ENCODE assay signal across 9 cellular contexts in the genomic region with DNA sequence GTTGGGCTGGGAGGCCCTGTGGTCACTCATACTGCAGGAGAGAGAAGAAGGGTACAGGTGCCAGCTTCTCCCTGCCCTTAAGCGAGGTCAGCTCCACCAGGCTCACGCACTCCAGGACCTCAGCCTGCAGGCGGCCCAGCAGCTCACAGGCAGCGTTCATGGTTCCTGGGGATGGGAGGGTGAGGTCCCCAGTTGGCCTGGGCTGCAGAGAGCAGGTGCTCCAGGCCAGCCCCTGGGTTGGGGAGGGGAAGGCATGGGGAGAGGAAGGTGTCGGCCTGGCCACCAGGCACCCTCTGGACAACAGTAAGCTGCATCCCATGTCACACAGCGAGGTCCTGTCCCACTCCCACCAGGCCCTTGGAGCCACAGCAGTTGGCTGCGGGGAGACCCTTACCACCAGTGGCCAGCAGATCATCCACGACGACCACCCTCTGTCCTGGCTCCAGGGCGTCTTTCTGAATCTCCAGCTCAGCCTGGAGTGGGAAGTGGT. TPM values are rescaled to one million over a fixed set of nuclear protein-coding genes. Genes with fewer than 3 reads are reported as not detected.
DNase-seq lines count a peak whose midpoint lies in the region; ATAC-seq and TF ChIP-seq lines count a peak whose summit lies in the region.
"Had no signal": no experiment of that assay in that cellular context is flagged by ENCODE, and none has a peak within 500 bp of the region (broad histone marks: within the 10 kb centered on the region; RNA-seq: fewer than 3 reads in every experiment).

No MANE protein-coding gene starts in this region.

- no peak for ATAC-seq in activated T-cell treated with anti-CD3 and anti-CD28 coated beads, Interleukin-2, amount 50 U/mL, for 4 hours
- no peak for ATAC-seq in HG02852 (IDR thresholded peaks at IDR 0.05; ENCODE audit: unreplicated experiment)

- no peaks in the 10 kb centered on the region for H3K27me3 Mint-ChIP-seq in activated T-cell treated with anti-CD3 and anti-CD28 coated beads, Interleukin-2, amount 50 U/mL, for 4 hours (ENCODE audit: low read depth)

- no peak overlapping the region for H3K27ac ChIP-seq in OCI-LY3 (ENCODE audit: low read length)
- H3K27ac ChIP-seq in cingulate gyrus (ENCODE audit: low read depth, low read length): peak overlapping the region; percentile 41
- peak overlapping the region in 3 of 5 donors; percentile 87 to 97 (median 93) for H3K27ac ChIP-seq in stomach

- H3K4me1 ChIP-seq in OCI-LY3 (ENCODE audit: low read length) (peaks cover 16% of the 10 kb centered on the region), stomach (peaks cover 33 to 51% (median 44%) of the 10 kb centered on the region in 4 donors)

- no peak for TF ChIP-seq EP300 in stomach (IDR thresholded peaks at IDR 0.05)

- no peak for TF ChIP-seq POLR2A in stomach (IDR thresholded peaks at IDR 0.05)

- no peak for DNase-seq in activated T-cell treated with anti-CD3 and anti-CD28 coated beads, Interleukin-2, amount 50 U/mL, for 4 hours
- DNase-seq in activated T-cell treated with anti-CD3 and anti-CD28 coated beads for 4 hours (no peak), stomach (no peak), medulla oblongata (ENCODE audit: extremely low spot score) (no peak), HT-29 (ENCODE audit: low spot score) (no peak)
- DNase-seq: DMS79 treated with DMSO at 0.1 percent for 48 hours had no signal

- WGBS in stomach, 5 donors: 66 to 78% (median 76%) methylated on average over 10 of the region's 10 CpGs

- peaks cover 40% of the 10 kb centered on the region for H3K79me2 ChIP-seq in OCI-LY3 (ENCODE audit: low read length)

- H3K4me1 Mint-ChIP-seq in activated T-cell treated with anti-CD3 and anti-CD28 coated beads, Interleukin-2, amount 50 U/mL, for 4 hours (ENCODE audit: low read depth): peaks cover 7% of the 10 kb centered on the region

- intact Hi-C loops in stomach (cut with DNase I; ENCODE audit: low total_unique reads): no loop called here

- TF ChIP-seq CTCF in OCI-LY3 (IDR thresholded peaks at IDR 0.05; ENCODE audit: low read depth, low read length): no peak
- no peak for TF ChIP-seq CTCF in stomach (IDR thresholded peaks at IDR 0.05)

- peaks cover 25% of the 10 kb centered on the region for H4K20me1 ChIP-seq in OCI-LY3 (ENCODE audit: insufficient read depth, low read length)

- H3K9me3 ChIP-seq in OCI-LY3 (ENCODE audit: insufficient read depth, low read length): no peaks in the 10 kb centered on the region
- H3K9me3 ChIP-seq in stomach: no peaks in the 10 kb centered on the region

- no peaks in the 10 kb centered on the region for H3K9me3 Mint-ChIP-seq in activated T-cell treated with anti-CD3 and anti-CD28 coated beads, Interleukin-2, amount 50 U/mL, for 4 hours

- H3K4me3 Mint-ChIP-seq in activated T-cell treated with anti-CD3 and anti-CD28 coated beads, Interleukin-2, amount 50 U/mL, for 4 hours: peak overlapping the region; percentile 89

- peaks cover 7% of the 10 kb centered on the region for H3K36me3 Mint-ChIP-seq in activated T-cell treated with anti-CD3 and anti-CD28 coated beads, Interleukin-2, amount 50 U/mL, for 4 hours (ENCODE audit: insufficient read depth)

- peak overlapping the region; percentile 73; the same call in 1 of the 2 replicates for H3K9ac ChIP-seq in OCI-LY3 (ENCODE audit: low read length)

- no peak overlapping the region for H2AFZ ChIP-seq in OCI-LY3 (ENCODE audit: low read depth, low read length)

- H3K36me3 ChIP-seq in OCI-LY3 (replicated peaks; ENCODE audit: low read depth, low read length) (peaks cover 44% of the 10 kb centered on the region), stomach (peaks cover 9 to 32% (median 27%) of the 10 kb centered on the region in 4 donors)

- H3K4me2 ChIP-seq in OCI-LY3 (ENCODE audit: low read length): peak overlapping the region; percentile 80

- peak overlapping the region; percentile 84 for H3K4me3 ChIP-seq in OCI-LY3 (ENCODE audit: low read length)
- H3K4me3 ChIP-seq in stomach: peak overlapping the region in 2 of 4 donors; percentile 85 to 93

- H3K27me3 ChIP-seq in OCI-LY3 (ENCODE audit: low read depth, low read length) (no peaks in the 10 kb centered on the region), stomach (peaks cover 0 to 2% (median 0%) of the 10 kb centered on the region in 3 donors)

RNA-seq across cellular contexts. Expression of gene APRT, which starts 2.0 kb away (rescaled TPM):
- total RNA-seq in activated T-cell treated with anti-CD3 and anti-CD28 coated beads, Interleukin-2, amount 50 U/mL, for 4 hours: 100 to 1,000 TPM; 534 to 566 (median 566) TPM
- 100 to 1,000 TPM in 2 of 5 donors, 10 to 100 TPM in 3; 18.1 to 340 (median 85.3) TPM for total RNA-seq in stomach
- polyA plus RNA-seq in stomach: 100 to 1,000 TPM; 224 to 250 (median 241) TPM
- total RNA-seq in HT-29 (2014; rRNA removed; shearing (Covaris generic)): 669 and 675 TPM in 2 replicates

RNA-seq across cellular contexts. Expression of gene CDT1, which starts 6.1 kb away (rescaled TPM):
- total RNA-seq in activated T-cell treated with anti-CD3 and anti-CD28 coated beads, Interleukin-2, amount 50 U/mL, for 4 hours: 10 to 100 TPM; 81.0 to 96.4 (median 87.2) TPM
- total RNA-seq in stomach: 100 to 1,000 TPM in 1 of 5 donors, 10 to 100 TPM in 1, 1 to 10 TPM in 3; 1.5 to 147 (median 8.7) TPM
- polyA plus RNA-seq in stomach: 1 to 10 TPM; 3.2 to 5.2 (median 4.1) TPM
- 120 and 146 TPM in 2 replicates for total RNA-seq in HT-29 (2014; rRNA removed; shearing (Covaris generic))

RNA-seq across cellular contexts. Expression of gene PIEZO1, which starts 24.7 kb away (rescaled TPM):
- 100 to 1,000 TPM; 116 to 171 (median 139) TPM for total RNA-seq in activated T-cell treated with anti-CD3 and anti-CD28 coated beads, Interleukin-2, amount 50 U/mL, for 4 hours
- total RNA-seq in stomach: 100 to 1,000 TPM in 4 of 5 donors, 10 to 100 TPM in 1; 81.7 to 171 (median 128) TPM
- 100 to 1,000 TPM in 1 of 3 donors, 10 to 100 TPM in 2; 43.7 to 153 (median 49.1) TPM for polyA plus RNA-seq in stomach
- 327 and 375 TPM in 2 replicates for total RNA-seq in HT-29 (2014; rRNA removed; shearing (Covaris generic))

RNA-seq across cellular contexts. Expression of gene GALNS, which starts 47.0 kb away (rescaled TPM):
- 10 to 100 TPM; 20.6 to 24.1 (median 21.1) TPM for total RNA-seq in activated T-cell treated with anti-CD3 and anti-CD28 coated beads, Interleukin-2, amount 50 U/mL, for 4 hours
- 100 to 1,000 TPM in 1 of 5 donors, 10 to 100 TPM in 4; 16.2 to 110 (median 51.9) TPM for total RNA-seq in stomach
- polyA plus RNA-seq in stomach: 10 to 100 TPM in 2 of 3 donors, 1 to 10 TPM in 1; 8.6 to 16.6 (median 11.5) TPM
- 14.1 and 18.4 TPM in 2 replicates for total RNA-seq in HT-29 (2014; rRNA removed; shearing (Covaris generic))

RNA-seq across cellular contexts. Expression of gene TRAPPC2L, which starts 47.2 kb away (rescaled TPM):
- total RNA-seq in activated T-cell treated with anti-CD3 and anti-CD28 coated beads, Interleukin-2, amount 50 U/mL, for 4 hours: 100 to 1,000 TPM in 1 of 3 donors, 10 to 100 TPM in 2; 78.9 to 105 (median 98.0) TPM
- total RNA-seq in stomach: 10 to 100 TPM in 3 of 5 donors, 1 to 10 TPM in 2; 2.9 to 31.4 (median 25.2) TPM
- 100 to 1,000 TPM in 1 of 3 donors, 10 to 100 TPM in 2; 57.6 to 107 (median 91.4) TPM for polyA plus RNA-seq in stomach
- total RNA-seq in HT-29 (2014; rRNA removed; shearing (Covaris generic)): 120 and 125 TPM in 2 replicates
